10 cellular contexts compared by ENCODE assay signal in the genomic region with DNA sequence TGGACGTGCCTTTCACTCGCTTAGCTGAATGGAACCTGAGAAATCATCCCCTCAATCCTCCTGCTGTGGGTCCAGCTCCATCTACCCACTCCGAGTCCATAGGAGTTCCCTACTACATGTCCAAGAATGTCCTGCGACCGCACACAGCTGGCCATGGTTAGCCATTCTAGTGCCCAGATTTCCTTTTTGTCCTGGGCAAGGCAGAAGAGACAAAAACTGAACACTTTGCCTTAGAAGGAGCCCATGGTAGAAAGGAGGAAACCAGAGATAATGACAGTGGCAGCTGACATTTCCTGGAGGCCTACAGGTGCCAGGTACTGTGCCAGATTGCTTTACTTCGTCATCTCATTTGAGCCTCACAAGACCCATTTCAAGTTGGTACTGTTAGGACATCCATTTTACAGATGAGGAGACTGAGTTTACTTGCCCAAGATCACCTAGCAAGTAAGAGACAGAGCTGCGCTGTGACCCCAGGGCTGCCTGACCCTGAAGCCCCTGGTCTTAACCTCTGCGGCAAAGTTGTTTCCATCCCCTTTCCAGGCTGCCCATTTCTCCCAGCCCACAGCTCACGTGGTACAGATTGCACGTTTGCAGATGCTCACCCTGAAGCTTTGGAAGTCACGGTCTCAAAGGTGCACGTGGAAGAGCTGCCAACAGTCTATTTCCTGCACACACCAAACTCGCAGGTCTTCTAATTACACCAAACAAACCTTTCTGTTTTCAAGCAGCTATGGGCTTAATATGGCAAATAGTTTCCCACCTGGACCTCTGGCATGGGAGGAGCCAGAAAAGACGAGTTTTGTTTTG.
DNase-seq lines count a peak whose midpoint lies in the region; ATAC-seq, FAIRE-seq and TF ChIP-seq lines count a peak whose summit lies in the region.
"Had no signal": no experiment of that assay in that cellular context is flagged by ENCODE, and none has a peak within 500 bp of the region (broad histone marks: within the 10 kb centered on the region; RNA-seq: fewer than 3 reads in every experiment).

No MANE protein-coding gene starts in this region.

- no peak overlapping the region for H2AFZ ChIP-seq in IMR-90 (replicated peaks; ENCODE audit: low read length, poor library complexity)

- H3K79me1 ChIP-seq in IMR-90 (ENCODE audit: low read depth in 1 of 2, low read length in 2 of 2) = no peaks in the 10 kb centered on the region

- in situ Hi-C loops in IMR-90 (cut with MboI; ENCODE audit: low sequenced_read_pairs) = no loop called here

- TF ChIP-seq CTCF in IMR-90 (conservative IDR thresholded peaks at IDR 0.05; ENCODE audit: low read depth, low read length) (no peak), Peyer's patch (IDR thresholded peaks at IDR 0.05) (no peak), heart right ventricle (IDR thresholded peaks at IDR 0.05) (no peak), BE2C (IDR thresholded peaks at IDR 0.05; ENCODE audit: low read depth, low read length) (no peak)

- H3K18ac ChIP-seq in IMR-90 (ENCODE audit: low read depth, low read length) = no peak overlapping the region

- no peak overlapping the region for H2BK5ac ChIP-seq in IMR-90 (ENCODE audit: low read depth, low read length, poor library complexity, severe bottlenecking)

- no TSS peak for BruUV-seq in IMR-90 (replicated peaks; lab: Mats Ljungman, UMichigan)

- no peak overlapping the region for H3K9ac ChIP-seq in IMR-90 (ENCODE audit: low read depth, low read length)

- no peak overlapping the region for H2BK20ac ChIP-seq in IMR-90 (ENCODE audit: low read depth, low read length)

- H3K14ac ChIP-seq in IMR-90 (replicated peaks; ENCODE audit: low read depth, low read length) = no peak overlapping the region

- H3K4me3 ChIP-seq in IMR-90 (ENCODE audit: insufficient read depth, low read depth, low read length) (no peak overlapping the region), Peyer's patch (no peak overlapping the region), heart right ventricle (no peak overlapping the region), small intestine (ENCODE audit: low read depth in 1 of 2, low read length in 2 of 2) (no peak overlapping the region), BE2C (ENCODE audit: low read depth, low read length) (no peak overlapping the region)
- H3K4me3 ChIP-seq: SJSA1 had no signal

- H3K9me1 ChIP-seq in IMR-90 (ENCODE audit: insufficient read depth, low read length) = no peaks in the 10 kb centered on the region; the same call in 1 of the 2 replicates

- H3K27ac ChIP-seq in IMR-90 (ENCODE audit: insufficient read depth, low read length) (no peak overlapping the region), Peyer's patch (peak overlapping the region; percentile 59 to 97 (median 80)), heart right ventricle (peak overlapping the region; percentile 76 to 100 (median 97)), small intestine (ENCODE audit: low read depth in 1 of 2, low read length in 1 of 2) (peak overlapping the region; percentile 77 to 84)
- H3K27ac ChIP-seq: SJSA1 had no signal

- H3K23ac ChIP-seq in IMR-90 (ENCODE audit: low read depth, low read length) = no peak overlapping the region

- no peak overlapping the region for H3K4me2 ChIP-seq in IMR-90 (ENCODE audit: low read depth, low read length)

- H3K56ac ChIP-seq in IMR-90 (ENCODE audit: extremely low read depth, insufficient read depth, low read length) = no peak overlapping the region

- peak overlapping the region; percentile 31 for H2AK9ac ChIP-seq in IMR-90 (replicated peaks; ENCODE audit: low read depth, low read length, poor library complexity)

- H3K4me1 ChIP-seq in IMR-90 (ENCODE audit: control insufficient read depth, insufficient read depth, low read length) (no peaks in the 10 kb centered on the region; the same call in 1 of the 2 replicates), Peyer's patch (peaks cover 29 to 98% (median 55%) of the 10 kb centered on the region in 4 donors), heart right ventricle (peaks cover 81 to 100% (median 97%) of the 10 kb centered on the region in 9 donors), small intestine (ENCODE audit: control insufficient read depth in 2 of 2, insufficient read depth in 1 of 2, low read depth in 1 of 2, low read length in 1 of 2) (peaks cover 62 to 66% of the 10 kb centered on the region in 2 donors), BE2C (no peaks in the 10 kb centered on the region)
- H3K4me1 ChIP-seq: SJSA1 had no signal

- ATAC-seq in IMR-90 (ENCODE audit: low read depth) (no peak), heart right ventricle (peak in 3 of 8 donors; percentile 2 to 41 (median 19)), HG02798 (IDR thresholded peaks at IDR 0.05; ENCODE audit: poor library complexity, unreplicated experiment) (no peak)

- no peak overlapping the region for H2BK120ac ChIP-seq in IMR-90 (ENCODE audit: low read depth, low read length)

- no peak overlapping the region for H3K4ac ChIP-seq in IMR-90 (ENCODE audit: low read depth, low read length)

- intact Hi-C loops in IMR-90 (cut with micrococcal nuclease) = no loop called here
- intact Hi-C loops in heart right ventricle (cut with DNase I) = loop anchor here in 4 of 10 donors (5.0 to 10.0 kb wide), 4 partner anchors 100 to 297 kb away; a partner anchor contains a TSS

- no peak overlapping the region for H4K5ac ChIP-seq in IMR-90 (ENCODE audit: low read depth, low read length)

- no peak overlapping the region for H4K91ac ChIP-seq in IMR-90 (ENCODE audit: insufficient read depth, low read depth, low read length)

- FAIRE-seq in small intestine (lab: Jason Lieb, UNC) (no peak), RCC 7860 (lab: Jason Lieb, UNC) (no peak)

- no peak overlapping the region for H2AK5ac ChIP-seq in IMR-90 (ENCODE audit: low read depth, low read length)

- DNase-seq in IMR-90 (no peak), Peyer's patch (no peak), heart right ventricle (no peak), small intestine (no peak), RCC 7860 (ENCODE audit: low spot score) (no peak), BE2C (no peak)
- DNase-seq: activated gamma-delta T cell treated with Interleukin-2 at 50 U/mL for 16 hours, NCI-H1092 had no signal

- H3K36me3 ChIP-seq in IMR-90 (ENCODE audit: control insufficient read depth, insufficient read depth, low read length) = no peaks in the 10 kb centered on the region
- no peaks in the 10 kb centered on the region for H3K36me3 ChIP-seq in Peyer's patch
- no peaks in the 10 kb centered on the region for H3K36me3 ChIP-seq in heart right ventricle
- no peaks in the 10 kb centered on the region for H3K36me3 ChIP-seq in small intestine (ENCODE audit: control insufficient read depth in 2 of 2, insufficient read depth in 2 of 2, low read length in 2 of 2)
- H3K36me3 ChIP-seq in BE2C = no peaks in the 10 kb centered on the region
- H3K36me3 ChIP-seq: SJSA1 had no signal

- TF ChIP-seq POLR2A in IMR-90 (IDR thresholded peaks at IDR 0.05; ENCODE audit: low read depth, low read length) (no peak), Peyer's patch (IDR thresholded peaks at IDR 0.05) (no peak)

- TF ChIP-seq RAD21 in IMR-90 (IDR thresholded peaks at IDR 0.05; ENCODE audit: low read length) = no peak

- H4K20me1 ChIP-seq in IMR-90 (ENCODE audit: insufficient read depth, low read length) = 0 out of 2 replicates have a peak, but pooled peaks cover 3% of the 10 kb centered on the region

- H2BK15ac ChIP-seq in IMR-90 (ENCODE audit: low read depth, low read length) = no peak overlapping the region

- H4K8ac ChIP-seq in IMR-90 (ENCODE audit: low read depth in 2 of 2, low read length in 2 of 2) = no peak overlapping the region

- H3K27me3 ChIP-seq in IMR-90 (ENCODE audit: control insufficient read depth, insufficient read depth, low read length) = peaks cover 73% of the 10 kb centered on the region
- no peaks in the 10 kb centered on the region for H3K27me3 ChIP-seq in Peyer's patch
- H3K27me3 ChIP-seq in heart right ventricle = no peaks in the 10 kb centered on the region
- H3K27me3 ChIP-seq in small intestine (ENCODE audit: control insufficient read depth in 2 of 2, insufficient read depth in 2 of 2, low read length in 2 of 2) = no peaks in the 10 kb centered on the region
- peaks cover 26% of the 10 kb centered on the region for H3K27me3 ChIP-seq in BE2C
- H3K27me3 ChIP-seq: SJSA1 had no signal

- no peaks in the 10 kb centered on the region for H3K9me3 ChIP-seq in IMR-90 (ENCODE audit: control insufficient read depth, insufficient read depth, low read length)
- H3K9me3 ChIP-seq in Peyer's patch = no peaks in the 10 kb centered on the region
- no peaks in the 10 kb centered on the region for H3K9me3 ChIP-seq in heart right ventricle
- no peaks in the 10 kb centered on the region for H3K9me3 ChIP-seq in small intestine (ENCODE audit: control insufficient read depth, low read depth)
- no peaks in the 10 kb centered on the region for H3K9me3 ChIP-seq in BE2C
- H3K9me3 ChIP-seq: SJSA1 had no signal

- CTCF ChIA-PET in IMR-90 (lab: Yijun Ruan, JAX) = no interaction called here

- dilution Hi-C loops in IMR-90 (cut with HindIII; ENCODE audit: low sequenced_read_pairs, unreplicated experiment) = no loop called here

- 46% methylated on average over 3 of the region's 14 CpGs; no CpG with 5 or more reads in 1 of the 2 experiments for WGBS in IMR-90 (ENCODE audit: extremely low coverage in 2 of 2, insufficient read length in 1 of 2), 2 experiments
- 50 to 53% methylated on average over 14 of the region's 14 CpGs for WGBS in heart right ventricle, 2 donors
- WGBS in small intestine, 3 donors = 52 to 64% (median 63%) methylated on average over 14 of the region's 14 CpGs

- POLR2A ChIA-PET in IMR-90 (lab: Charles Lee; ENCODE audit: unreplicated experiment) = no interaction called here

TF ChIP-seq in IMR-90, 13 proteins besides CTCF, POLR2A, EP300 and RAD21 (continues in another document):
- TF ChIP-seq CHD1 (IDR thresholded peaks at IDR 0.05; ENCODE audit: low read depth, low read length) (no peak), MAZ (IDR thresholded peaks at IDR 0.05; ENCODE audit: borderline replicate concordance, low read depth, low read length) (no peak), RCOR1 (IDR thresholded peaks at IDR 0.05; ENCODE audit: insufficient replicate concordance, low read length) (no peak), SMC3 (IDR thresholded peaks at IDR 0.05; ENCODE audit: low read depth, low read length) (no peak), RFX5 (IDR thresholded peaks at IDR 0.05; ENCODE audit: low read depth, low read length) (no peak), BHLHE40 (IDR thresholded peaks at IDR 0.05; ENCODE audit: low read depth, low read length) (no peak), CEBPB (IDR thresholded peaks at IDR 0.05; ENCODE audit: low read depth, low read length) (no peak)
- TF ChIP-seq, protein P1, sequence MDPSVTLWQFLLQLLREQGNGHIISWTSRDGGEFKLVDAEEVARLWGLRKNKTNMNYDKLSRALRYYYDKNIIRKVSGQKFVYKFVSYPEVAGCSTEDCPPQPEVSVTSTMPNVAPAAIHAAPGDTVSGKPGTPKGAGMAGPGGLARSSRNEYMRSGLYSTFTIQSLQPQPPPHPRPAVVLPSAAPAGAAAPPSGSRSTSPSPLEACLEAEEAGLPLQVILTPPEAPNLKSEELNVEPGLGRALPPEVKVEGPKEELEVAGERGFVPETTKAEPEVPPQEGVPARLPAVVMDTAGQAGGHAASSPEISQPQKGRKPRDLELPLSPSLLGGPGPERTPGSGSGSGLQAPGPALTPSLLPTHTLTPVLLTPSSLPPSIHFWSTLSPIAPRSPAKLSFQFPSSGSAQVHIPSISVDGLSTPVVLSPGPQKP (IDR thresholded peaks at IDR 0.05; ENCODE audit: borderline replicate concordance, low read depth, low read length) = no peak
